ENCODE assay signal across 8 cellular contexts in genomic region chr11:62705880-62706831, GRCh38. TPM values are rescaled to one million over a fixed set of nuclear protein-coding genes. Genes with fewer than 3 reads are reported as not detected.
DNase-seq lines count a peak whose midpoint lies in the region; ATAC-seq and TF ChIP-seq lines count a peak whose summit lies in the region.

No MANE protein-coding gene starts in this region.

- peak overlapping the region; percentile 63 for H3K4me3 ChIP-seq in suprapubic skin

- 17% methylated on average over 16 of the region's 73 CpGs for WGBS in suprapubic skin

- peaks cover 14% of the 10 kb centered on the region for H3K36me3 ChIP-seq in suprapubic skin

- peaks cover 39% of the 10 kb centered on the region for H3K4me1 Mint-ChIP-seq in HFFc6 (ENCODE audit: low read depth)

- DNase-seq in G401 (ENCODE audit: low spot score) (peak; percentile 95), HFFc6 (peak; percentile 93), NCI-H1105 (lab: John Stamatoyannopoulos, UW) (peak; percentile 97), glomerular visceral epithelial cell (ENCODE audit: extremely low spot score) (peak; percentile 95), omental fat pad (ENCODE audit: low spot score) (peak; percentile 93), suprapubic skin (ENCODE audit: low spot score in 2 of 2) (peak; percentile 97)
- DNase-seq in activated naive CD4-positive, alpha-beta T cell treated with anti-CD3 and anti-CD28 coated beads, Interleukin-2, amount 50 U/mL, for 72 hours (ENCODE audit: low spot score in 2 of 2), result peak; percentile 92 to 93

- peak overlapping the region; percentile 71 for H3K27ac ChIP-seq in suprapubic skin

- H3K27me3 Mint-ChIP-seq in HFFc6 (ENCODE audit: insufficient read depth), result peaks cover 5% of the 10 kb centered on the region

- no peaks in the 10 kb centered on the region for H3K9me3 Mint-ChIP-seq in HFFc6
- H3K9me3 Mint-ChIP-seq in activated naive CD4-positive, alpha-beta T cell treated with anti-CD3 and anti-CD28 coated beads, Interleukin-2, amount 50 U/mL, for 72 hours, result no peaks in the 10 kb centered on the region

- TF ChIP-seq POLR2A in suprapubic skin (IDR thresholded peaks at IDR 0.05), result peak in 1 of 2 donors; percentile 12

- H3K27ac Mint-ChIP-seq in HFFc6, result peak overlapping the region; percentile 98
- peak overlapping the region; percentile 81 to 86 for H3K27ac Mint-ChIP-seq in activated naive CD4-positive, alpha-beta T cell treated with anti-CD3 and anti-CD28 coated beads, Interleukin-2, amount 50 U/mL, for 72 hours

- TF ChIP-seq CTCF in HFFc6 (IDR thresholded peaks at IDR 0.05) (no peak), omental fat pad (IDR thresholded peaks at IDR 0.05) (no peak), suprapubic skin (IDR thresholded peaks at IDR 0.05) (no peak)

- no peaks in the 10 kb centered on the region for H3K27me3 ChIP-seq in suprapubic skin

- H3K4me1 ChIP-seq in suprapubic skin, result peaks cover 44% of the 10 kb centered on the region

- peak overlapping the region; percentile 94 for H3K4me3 Mint-ChIP-seq in HFFc6

- in situ Hi-C loops in G401 (cut with HindIII; ENCODE audit: low sequenced_read_pairs), result no loop called here

- H3K36me3 Mint-ChIP-seq in HFFc6 (ENCODE audit: low read depth), result peaks cover 35% of the 10 kb centered on the region
- peaks cover 16 to 27% of the 10 kb centered on the region in 2 donors for H3K36me3 Mint-ChIP-seq in activated naive CD4-positive, alpha-beta T cell treated with anti-CD3 and anti-CD28 coated beads, Interleukin-2, amount 50 U/mL, for 72 hours

- no peak for TF ChIP-seq EP300 in suprapubic skin (IDR thresholded peaks at IDR 0.05)

- H3K9me3 ChIP-seq in suprapubic skin, result no peaks in the 10 kb centered on the region

- peak; percentile 86 for ATAC-seq in SK-N-SH treated with all-trans-retinoic acid at 6 μM for 48 hours
- peak; percentile 81 to 82 for ATAC-seq in activated naive CD4-positive, alpha-beta T cell treated with anti-CD3 and anti-CD28 coated beads, Interleukin-2, amount 50 U/mL, for 72 hours
- ATAC-seq in omental fat pad (ENCODE audit: low FRiP score), result peak; percentile 91

TF ChIP-seq in SK-N-SH treated with all-trans-retinoic acid at 6 μM for 48 hours, 23 proteins besides CTCF, POLR2A, EP300 and RAD21:
- TF ChIP-seq GLIS3 (CRISPR knock-in tag; IDR thresholded peaks at IDR 0.05) (0 out of 2 replicates have a peak, but pooled peaks have one; percentile 13), PPARA (CRISPR knock-in tag; IDR thresholded peaks at IDR 0.05; ENCODE audit: borderline replicate concordance) (no peak), ZNF565 (CRISPR knock-in tag; conservative IDR thresholded peaks at IDR 0.05; ENCODE audit: low read depth) (peak; percentile 71; the same call in 1 of the 2 replicates)
- TF ChIP-seq, protein P1, sequence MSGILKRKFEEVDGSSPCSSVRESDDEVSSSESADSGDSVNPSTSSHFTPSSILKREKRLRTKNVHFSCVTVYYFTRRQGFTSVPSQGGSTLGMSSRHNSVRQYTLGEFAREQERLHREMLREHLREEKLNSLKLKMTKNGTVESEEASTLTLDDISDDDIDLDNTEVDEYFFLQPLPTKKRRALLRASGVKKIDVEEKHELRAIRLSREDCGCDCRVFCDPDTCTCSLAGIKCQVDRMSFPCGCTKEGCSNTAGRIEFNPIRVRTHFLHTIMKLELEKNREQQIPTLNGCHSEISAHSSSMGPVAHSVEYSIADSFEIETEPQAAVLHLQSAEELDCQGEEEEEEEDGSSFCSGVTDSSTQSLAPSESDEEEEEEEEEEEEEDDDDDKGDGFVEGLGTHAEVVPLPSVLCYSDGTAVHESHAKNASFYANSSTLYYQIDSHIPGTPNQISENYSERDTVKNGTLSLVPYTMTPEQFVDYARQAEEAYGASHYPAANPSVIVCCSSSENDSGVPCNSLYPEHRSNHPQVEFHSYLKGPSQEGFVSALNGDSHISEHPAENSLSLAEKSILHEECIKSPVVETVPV (CRISPR knock-in tag; IDR thresholded peaks at IDR 0.05), result no peak
- TF ChIP-seq, protein P2, sequence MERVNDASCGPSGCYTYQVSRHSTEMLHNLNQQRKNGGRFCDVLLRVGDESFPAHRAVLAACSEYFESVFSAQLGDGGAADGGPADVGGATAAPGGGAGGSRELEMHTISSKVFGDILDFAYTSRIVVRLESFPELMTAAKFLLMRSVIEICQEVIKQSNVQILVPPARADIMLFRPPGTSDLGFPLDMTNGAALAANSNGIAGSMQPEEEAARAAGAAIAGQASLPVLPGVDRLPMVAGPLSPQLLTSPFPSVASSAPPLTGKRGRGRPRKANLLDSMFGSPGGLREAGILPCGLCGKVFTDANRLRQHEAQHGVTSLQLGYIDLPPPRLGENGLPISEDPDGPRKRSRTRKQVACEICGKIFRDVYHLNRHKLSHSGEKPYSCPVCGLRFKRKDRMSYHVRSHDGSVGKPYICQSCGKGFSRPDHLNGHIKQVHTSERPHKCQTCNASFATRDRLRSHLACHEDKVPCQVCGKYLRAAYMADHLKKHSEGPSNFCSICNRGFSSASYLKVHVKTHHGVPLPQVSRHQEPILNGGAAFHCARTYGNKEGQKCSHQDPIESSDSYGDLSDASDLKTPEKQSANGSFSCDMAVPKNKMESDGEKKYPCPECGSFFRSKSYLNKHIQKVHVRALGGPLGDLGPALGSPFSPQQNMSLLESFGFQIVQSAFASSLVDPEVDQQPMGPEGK (CRISPR knock-in tag; IDR thresholded peaks at IDR 0.05; ENCODE audit: borderline replicate concordance), result peak; percentile 93; the same call in 1 of the 2 replicates

RNA-seq across cellular contexts. Expression of gene BSCL2, which starts 1.1 kb away (rescaled TPM):
- 48.7 and 59.6 TPM in 2 replicates for total RNA-seq in G401 (2014; rRNA removed; shearing (Covaris generic))
- 10 to 100 TPM; 50.7 to 67.4 (median 56.8) TPM for total RNA-seq in HFFc6 (2021; fragmentation: NEBNext Ultra II Directional; extraction: Animal tissue kit (Norgen Biotek cat#: 25700))
- 10 to 100 TPM; 28.8 to 42.6 TPM for total RNA-seq in activated naive CD4-positive, alpha-beta T cell treated with anti-CD3 and anti-CD28 coated beads, Interleukin-2, amount 50 U/mL, for 72 hours
- total RNA-seq in omental fat pad, result 10 to 100 TPM; 37.1 to 51.2 (median 48.2) TPM
- total RNA-seq in suprapubic skin, result 10 to 100 TPM; 28.9 to 76.3 (median 59.3) TPM

RNA-seq across cellular contexts. Expression of gene GNG3, which starts 1.3 kb away (rescaled TPM):
- total RNA-seq in G401 (2014; rRNA removed; shearing (Covaris generic)), result 0.14 TPM in 1 of 2 replicates, not detected in the other
- not detected for total RNA-seq in HFFc6 (2021; fragmentation: NEBNext Ultra II Directional; extraction: Animal tissue kit (Norgen Biotek cat#: 25700))
- total RNA-seq in activated naive CD4-positive, alpha-beta T cell treated with anti-CD3 and anti-CD28 coated beads, Interleukin-2, amount 50 U/mL, for 72 hours, result not detected
- total RNA-seq in omental fat pad, result not detected
- total RNA-seq in suprapubic skin, result under 1 TPM in 1 of 4 donors, not detected in 3; 0.68 TPM

RNA-seq across cellular contexts. Expression of gene LRRN4CL, which starts 16.8 kb away (rescaled TPM):
- 0.07 and 0.12 TPM in 2 replicates for total RNA-seq in G401 (2014; rRNA removed; shearing (Covaris generic))
- 1 to 10 TPM; 1.2 to 4.0 (median 1.4) TPM for total RNA-seq in HFFc6 (2021; fragmentation: NEBNext Ultra II Directional; extraction: Animal tissue kit (Norgen Biotek cat#: 25700))
- under 1 TPM; 0.48 to 0.49 TPM for total RNA-seq in activated naive CD4-positive, alpha-beta T cell treated with anti-CD3 and anti-CD28 coated beads, Interleukin-2, amount 50 U/mL, for 72 hours
- total RNA-seq in omental fat pad, result 10 to 100 TPM; 30.9 to 49.3 (median 44.5) TPM
- 1 to 10 TPM; 3.3 to 7.6 (median 5.9) TPM for total RNA-seq in suprapubic skin

RNA-seq across cellular contexts. Expression of gene HNRNPUL2, which starts 21.1 kb away (rescaled TPM):
- 13.5 and 14.9 TPM in 2 replicates for total RNA-seq in G401 (2014; rRNA removed; shearing (Covaris generic))
- 10 to 100 TPM; 34.5 to 44.6 (median 41.6) TPM for total RNA-seq in HFFc6 (2021; fragmentation: NEBNext Ultra II Directional; extraction: Animal tissue kit (Norgen Biotek cat#: 25700))
- total RNA-seq in activated naive CD4-positive, alpha-beta T cell treated with anti-CD3 and anti-CD28 coated beads, Interleukin-2, amount 50 U/mL, for 72 hours, result 10 to 100 TPM; 54.4 to 63.2 TPM
- total RNA-seq in omental fat pad (10 to 100 TPM; 10.7 to 42.6 (median 25.2) TPM), suprapubic skin (10 to 100 TPM; 21.1 to 51.5 (median 33.6) TPM)

RNA-seq across cellular contexts. Expression of gene TTC9C, which starts 22.1 kb away (rescaled TPM):
- 34.3 and 47.2 TPM in 2 replicates for total RNA-seq in G401 (2014; rRNA removed; shearing (Covaris generic))
- total RNA-seq in HFFc6 (2021; fragmentation: NEBNext Ultra II Directional; extraction: Animal tissue kit (Norgen Biotek cat#: 25700)), result 10 to 100 TPM; 46.2 to 52.7 (median 50.0) TPM
- 10 to 100 TPM; 55.6 to 68.9 TPM for total RNA-seq in activated naive CD4-positive, alpha-beta T cell treated with anti-CD3 and anti-CD28 coated beads, Interleukin-2, amount 50 U/mL, for 72 hours
- total RNA-seq in omental fat pad (10 to 100 TPM; 13.8 to 24.4 (median 19.0) TPM), suprapubic skin (10 to 100 TPM; 16.3 to 42.3 (median 31.7) TPM)

Comparison
In these comparisons a context has a peak if more than half of its experiments do, and no peak if none do; other contexts are left out.
1. Peak in every context shown above with its lines: DNase-seq, ATAC-seq, H3K4me3 ChIP-seq and H3K27ac ChIP-seq.